Comparison of ENCODE assay signal across 8 cellular contexts in genomic region chr11:63814383-63814736, GRCh38. TPM values are rescaled to one million over a fixed set of nuclear protein-coding genes. Genes with fewer than 3 reads are reported as not detected.
DNase-seq lines count a peak whose midpoint lies in the region; ATAC-seq and TF ChIP-seq lines count a peak whose summit lies in the region.

No MANE protein-coding gene starts in this region.

- peak overlapping the region; percentile 61 for H3K27ac ChIP-seq in OCI-LY3 (ENCODE audit: low read length)
- H3K27ac ChIP-seq in esophagus muscularis mucosa (replicated peaks in 1 of 4), result peak overlapping the region; percentile 87 to 91 (median 88)

- no peak for DNase-seq in esophagus muscularis mucosa (ENCODE audit: extremely low spot score)
- peak; percentile 9 for DNase-seq in pons (ENCODE audit: low spot score)
- DNase-seq in dedifferentiated amniotic fluid mesenchymal stem cell (ENCODE audit: extremely low spot score), result no peak
- no peak for DNase-seq in activated CD4-positive, alpha-beta T cell treated with anti-CD3 and anti-CD28 coated beads, Interleukin-2, amount 50 U/mL, for 4 hours

- TF ChIP-seq EP300 in esophagus muscularis mucosa (IDR thresholded peaks at IDR 0.05), result no peak

- TF ChIP-seq POLR2A in esophagus muscularis mucosa (IDR thresholded peaks at IDR 0.05; ENCODE audit: low read depth), result no peak

- H3K4me1 ChIP-seq in OCI-LY3 (ENCODE audit: low read length), result peaks cover 16% of the 10 kb centered on the region
- H3K4me1 ChIP-seq in esophagus muscularis mucosa, result peaks cover 17 to 50% (median 37%) of the 10 kb centered on the region in 4 donors

- 9% methylated on average over 7 of the region's 7 CpGs for WGBS in esophagus muscularis mucosa

- no peak for TF ChIP-seq CTCF in OCI-LY3 (IDR thresholded peaks at IDR 0.05; ENCODE audit: low read depth, low read length)
- TF ChIP-seq CTCF in esophagus muscularis mucosa (IDR thresholded peaks at IDR 0.05), result no peak

- peak overlapping the region; percentile 85 for H3K4me2 ChIP-seq in OCI-LY3 (ENCODE audit: low read length)

- peaks cover 36% of the 10 kb centered on the region for H3K36me3 ChIP-seq in OCI-LY3 (replicated peaks; ENCODE audit: low read depth, low read length)
- H3K36me3 ChIP-seq in esophagus muscularis mucosa, result peaks cover 16 to 33% (median 27%) of the 10 kb centered on the region in 4 donors

- peaks cover 32% of the 10 kb centered on the region for H4K20me1 ChIP-seq in OCI-LY3 (ENCODE audit: insufficient read depth, low read length)

- peak overlapping the region; percentile 82; the same call in 1 of the 2 replicates for H2AFZ ChIP-seq in OCI-LY3 (ENCODE audit: low read depth, low read length)

- peak overlapping the region; percentile 96 for H3K9ac ChIP-seq in OCI-LY3 (ENCODE audit: low read length)

- H3K27me3 ChIP-seq in OCI-LY3 (ENCODE audit: low read depth, low read length) (no peaks in the 10 kb centered on the region), esophagus muscularis mucosa (no peaks in the 10 kb centered on the region)

- no peaks in the 10 kb centered on the region for H3K9me3 ChIP-seq in OCI-LY3 (ENCODE audit: insufficient read depth, low read length)
- no peaks in the 10 kb centered on the region for H3K9me3 ChIP-seq in esophagus muscularis mucosa

- peaks cover 42% of the 10 kb centered on the region for H3K79me2 ChIP-seq in OCI-LY3 (ENCODE audit: low read length)

- H3K4me3 ChIP-seq in GM08714 (ENCODE audit: low read length), result peak overlapping the region; percentile 98
- peak overlapping the region; percentile 91 for H3K4me3 ChIP-seq in OCI-LY3 (ENCODE audit: low read length)
- H3K4me3 ChIP-seq in esophagus muscularis mucosa, result peak overlapping the region; percentile 77 to 98 (median 92)

- intact Hi-C loops in esophagus muscularis mucosa (cut with DNase I), result no loop called here

- no peak for ATAC-seq in GM18909 (IDR thresholded peaks at IDR 0.05; ENCODE audit: poor library complexity, unreplicated experiment)
- ATAC-seq in HG03460 (IDR thresholded peaks at IDR 0.05; ENCODE audit: unreplicated experiment), result no peak

RNA-seq across cellular contexts. Expression of gene SPINDOC, which starts 1.1 kb away (rescaled TPM):
- total RNA-seq in esophagus muscularis mucosa, result 10 to 100 TPM; 12.0 to 25.8 (median 18.6) TPM

RNA-seq across cellular contexts. Expression of gene MARK2, which starts 24.6 kb away (rescaled TPM):
- 10 to 100 TPM; 21.5 to 38.1 (median 30.6) TPM for total RNA-seq in esophagus muscularis mucosa

RNA-seq across cellular contexts. Expression of gene ZFTA, which starts 45.8 kb away (rescaled TPM):
- total RNA-seq in esophagus muscularis mucosa, result 10 to 100 TPM; 15.8 to 41.9 (median 26.6) TPM
